ENCODE assay signal across 11 cellular contexts in genomic region chr2:197092431-197092830, GRCh38.
DNase-seq lines count a peak whose midpoint lies in the region; ATAC-seq and TF ChIP-seq lines count a peak whose summit lies in the region.
"Had no signal": no experiment of that assay in that cellular context is flagged by ENCODE, and none has a peak within 500 bp of the region (broad histone marks: within the 10 kb centered on the region; RNA-seq: fewer than 3 reads in every experiment).

No MANE protein-coding gene starts in this region.

- H3K4me3 Mint-ChIP-seq in activated T-cell treated with anti-CD3 and anti-CD28 coated beads, Interleukin-2, amount 50 U/mL, for 72 hours = no peak overlapping the region

- H3K36me3 ChIP-seq in SK-N-MC (ENCODE audit: insufficient read depth, low read length) = no peaks in the 10 kb centered on the region
- H3K36me3 ChIP-seq in heart right ventricle = peaks cover 0 to 50% (median 0%) of the 10 kb centered on the region in 9 donors
- H3K36me3 ChIP-seq in testis (ENCODE audit: low read depth, missing control alignments) = no peaks in the 10 kb centered on the region

- TF ChIP-seq CTCF in heart right ventricle (IDR thresholded peaks at IDR 0.05) (no peak), testis (IDR thresholded peaks at IDR 0.05) (no peak)

- H3K9me3 ChIP-seq in SK-N-MC (ENCODE audit: low read depth, low read length) (no peaks in the 10 kb centered on the region), heart right ventricle (no peaks in the 10 kb centered on the region), testis (no peaks in the 10 kb centered on the region)
- H3K9me3 ChIP-seq: spleen had no signal

- peaks cover 12% of the 10 kb centered on the region for H3K4me1 Mint-ChIP-seq in activated T-cell treated with anti-CD3 and anti-CD28 coated beads, Interleukin-2, amount 50 U/mL, for 72 hours (ENCODE audit: low read depth)

- H3K4me3 ChIP-seq in SK-N-MC (peak overlapping the region; percentile 33), heart right ventricle (no peak overlapping the region), testis (no peak overlapping the region)
- H3K4me3 ChIP-seq: spleen had no signal

- no peak for DNase-seq in activated T-cell treated with anti-CD3 and anti-CD28 coated beads, Interleukin-2, amount 50 U/mL, for 72 hours
- no peak for DNase-seq in activated T-cell treated with anti-CD3 and anti-CD28 coated beads, Interleukin-2, amount 50 U/mL, for 48 hours
- DNase-seq in SK-N-MC (ENCODE audit: low read depth, low spot score) = no peak
- DNase-seq in heart right ventricle = peak in 1 of 2 donors; percentile 23
- peak; percentile 48 for DNase-seq in testis
- no peak for DNase-seq in stimulated activated naive CD4-positive, alpha-beta T cell treated with Interleukin-2 at 50 U/mL for 16 hours (lab: John Stamatoyannopoulos, UW)
- DNase-seq: AML-193, cortex of kidney, spleen had no signal

- ATAC-seq in activated T-cell treated with anti-CD3 and anti-CD28 coated beads, Interleukin-2, amount 50 U/mL, for 72 hours (replicated peaks in 1 of 2) = no peak
- ATAC-seq in heart right ventricle = peak in 6 of 8 donors; percentile 61 to 81 (median 68)
- no peak for ATAC-seq in GM18868 (IDR thresholded peaks at IDR 0.05; ENCODE audit: unreplicated experiment)
- no peak for ATAC-seq in HG03196 (IDR thresholded peaks at IDR 0.05; ENCODE audit: unreplicated experiment)

- peak overlapping the region; percentile 39 for H3K27ac ChIP-seq in SK-N-MC
- H3K27ac ChIP-seq in heart right ventricle = peak overlapping the region in 3 of 10 donors; percentile 7 to 59 (median 15)
- no peak overlapping the region for H3K27ac ChIP-seq in testis

- no peaks in the 10 kb centered on the region for H3K9me3 Mint-ChIP-seq in activated T-cell treated with anti-CD3 and anti-CD28 coated beads, Interleukin-2, amount 50 U/mL, for 72 hours

- no peaks in the 10 kb centered on the region for H3K27me3 Mint-ChIP-seq in activated T-cell treated with anti-CD3 and anti-CD28 coated beads, Interleukin-2, amount 50 U/mL, for 72 hours (ENCODE audit: low read depth)

- H3K27me3 ChIP-seq in heart right ventricle (no peaks in the 10 kb centered on the region), testis (no peaks in the 10 kb centered on the region)
- H3K27me3 ChIP-seq: spleen had no signal

- no peak for TF ChIP-seq POLR2A in testis (IDR thresholded peaks at IDR 0.05)

- no peak overlapping the region for H3K9ac ChIP-seq in SK-N-MC (ENCODE audit: insufficient read length)

- H3K36me3 Mint-ChIP-seq in activated T-cell treated with anti-CD3 and anti-CD28 coated beads, Interleukin-2, amount 50 U/mL, for 72 hours (ENCODE audit: insufficient read depth in 2 of 2) = peaks cover 2 to 5% of the 10 kb centered on the region in 2 donors

- H3K4me1 ChIP-seq in heart right ventricle = peaks cover 0 to 12% (median 0%) of the 10 kb centered on the region in 9 donors
- H3K4me1 ChIP-seq in testis = no peaks in the 10 kb centered on the region

- 58 to 64% methylated on average over 4 of the region's 4 CpGs for WGBS in heart right ventricle, 2 donors
- WGBS in testis, 2 donors = 31 to 39% methylated on average over 4 of the region's 4 CpGs

- intact Hi-C loops in heart right ventricle (cut with DNase I) (no loop called here), testis (cut with DNase I; ENCODE audit: low total_unique reads) (no loop called here)

- H3K27ac Mint-ChIP-seq in activated T-cell treated with anti-CD3 and anti-CD28 coated beads, Interleukin-2, amount 50 U/mL, for 72 hours = peak overlapping the region; percentile 6

Comparison
In these comparisons a context has a peak if more than half of its experiments do, and no peak if none do; other contexts are left out.
1. ATAC-seq: peak in heart right ventricle (6 of 8); none in activated T-cell treated with anti-CD3 and anti-CD28 coated beads, Interleukin-2, amount 50 U/mL, for 72 hours (0 of 2), GM18868 (single experiment) and HG03196 (single experiment).